ENCODE assay signal across 9 cellular contexts in the genomic region with DNA sequence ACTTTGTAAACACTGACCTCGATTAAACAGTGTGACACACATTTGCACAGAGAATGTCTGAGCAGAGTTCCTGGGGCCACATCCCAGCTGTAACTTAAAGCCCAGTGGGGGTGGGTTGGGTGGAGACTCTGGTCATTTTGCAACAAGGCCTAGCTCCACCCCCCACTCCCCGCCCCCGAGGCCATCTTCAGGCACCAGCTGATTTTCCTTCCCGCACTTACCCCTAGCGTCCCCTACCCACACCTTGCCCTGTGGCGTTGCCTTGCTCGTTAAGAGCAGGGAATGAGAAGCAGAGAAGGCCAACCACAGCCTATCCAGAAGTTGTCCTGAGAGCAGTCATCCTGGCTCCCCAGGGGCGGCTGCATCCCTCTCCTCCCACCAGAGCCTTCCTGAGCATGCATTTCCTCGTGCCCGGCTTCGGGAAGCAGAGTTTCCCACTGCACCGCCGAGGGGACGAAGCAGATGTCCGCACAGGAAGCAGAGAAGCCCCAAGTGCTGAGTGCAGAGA.
A peak's percentile ranks its signal among the peaks of the same experiment; 100 is the strongest.
DNase-seq lines count a peak whose midpoint lies in the region; TF ChIP-seq lines count a peak whose summit lies in the region.
"Had no signal": no experiment of that assay in that cellular context is flagged by ENCODE, and none has a peak within 500 bp of the region (broad histone marks: within the 10 kb centered on the region; RNA-seq: fewer than 3 reads in every experiment).

No MANE protein-coding gene starts in this region.

- no peak overlapping the region for H3K4me3 ChIP-seq in HUES64 (ENCODE audit: low read length)
- H3K4me3 ChIP-seq in skeletal muscle tissue (ENCODE audit: low read length in 3 of 3): no peak overlapping the region

- H3K4me1 ChIP-seq in HUES64 (ENCODE audit: insufficient read depth, low read length): peaks cover 18% of the 10 kb centered on the region
- H3K4me1 ChIP-seq in skeletal muscle tissue (ENCODE audit: control insufficient read depth in 3 of 3, insufficient read depth in 3 of 3, low read length in 3 of 3): peaks cover 16 to 17% (median 16%) of the 10 kb centered on the region in 3 donors

- H3K36me3 ChIP-seq in HUES64 (ENCODE audit: insufficient read depth, low read length) (no peaks in the 10 kb centered on the region), skeletal muscle tissue (ENCODE audit: control insufficient read depth in 3 of 3, insufficient read depth in 3 of 3, low read length in 3 of 3) (no peaks in the 10 kb centered on the region)

- H3K27me3 ChIP-seq in HUES64 (ENCODE audit: insufficient read depth, low read length): no peaks in the 10 kb centered on the region
- H3K27me3 ChIP-seq in skeletal muscle tissue (ENCODE audit: control insufficient read depth in 3 of 3, insufficient read depth in 3 of 3, low read length in 3 of 3): peaks cover 8 to 22% (median 9%) of the 10 kb centered on the region in 3 donors

- WGBS in HUES64: 23% methylated on average over 15 of the region's 15 CpGs

- DNase-seq in iPS DF 4.7 (ENCODE audit: extremely low read depth, low spot score): peak; percentile 22
- no peak for DNase-seq in GM13976 (ENCODE audit: low spot score)
- DNase-seq in dedifferentiated amniotic fluid mesenchymal stem cell (ENCODE audit: extremely low spot score): no peak
- no peak for DNase-seq in NCI-H446 treated with DMSO at 0.1 percent for 48 hours (lab: John Stamatoyannopoulos, UW)
- DNase-seq: KBM-7 had no signal

- H3K4me3 Mint-ChIP-seq in brain: peak overlapping the region in 1 of 5 experiments; percentile 19
- H3K4me3 Mint-ChIP-seq: T-helper 1 cell treated with Interleukin-12 subunit alpha and Interleukin-12 subunit beta and Interleukin-4 antibody, amounts not matched to agents 30 μg/mL and 1 μg/mL, for 36 hours had no signal

- peak overlapping the region; percentile 11 to 93 (median 85) for H3K27ac Mint-ChIP-seq in brain
- H3K27ac Mint-ChIP-seq: T-helper 1 cell treated with Interleukin-12 subunit alpha and Interleukin-12 subunit beta and Interleukin-4 antibody, amounts not matched to agents 30 μg/mL and 1 μg/mL, for 36 hours had no signal

- H3K27me3 Mint-ChIP-seq in brain: no peaks in the 10 kb centered on the region

- H3K4me1 Mint-ChIP-seq in brain: peaks cover 91% of the 10 kb centered on the region

- TF ChIP-seq CTCF in brain (conservative IDR thresholded peaks at IDR 0.05) (no peak), GM13976 (IDR thresholded peaks at IDR 0.05; ENCODE audit: borderline replicate concordance, control extremely low read depth, extremely low read depth, insufficient read depth, missing control alignments) (no peak)

- no peaks in the 10 kb centered on the region for H3K36me3 Mint-ChIP-seq in brain

- no peaks in the 10 kb centered on the region for H3K9me3 Mint-ChIP-seq in brain
- H3K9me3 Mint-ChIP-seq: T-helper 1 cell treated with Interleukin-12 subunit alpha and Interleukin-12 subunit beta and Interleukin-4 antibody, amounts not matched to agents 30 μg/mL and 1 μg/mL, for 36 hours had no signal

- H3K9me3 ChIP-seq in HUES64 (ENCODE audit: insufficient read depth, low read depth, low read length) (no peaks in the 10 kb centered on the region), skeletal muscle tissue (ENCODE audit: control insufficient read depth in 3 of 3, low read length in 3 of 3) (no peaks in the 10 kb centered on the region)

- H3K27ac ChIP-seq in HUES64 (ENCODE audit: low read depth, low read length) (peak overlapping the region; percentile 36), skeletal muscle tissue (ENCODE audit: low read depth, low read length) (peak overlapping the region; percentile 40)

- H3K9ac ChIP-seq in HUES64 (ENCODE audit: low read depth, low read length): 0 out of 2 replicates have a peak overlapping the region, but pooled peaks have one; percentile 32
- H3K9ac ChIP-seq in skeletal muscle tissue (ENCODE audit: low read depth in 1 of 3, low read length in 3 of 3): no peak overlapping the region

- in situ Hi-C loops in GM13976 (cut with MboI; ENCODE audit: low sequenced_read_pairs, unreplicated experiment): no loop called here
